Comparison of ENCODE assay signal across 1 cellular context in the genomic region with DNA sequence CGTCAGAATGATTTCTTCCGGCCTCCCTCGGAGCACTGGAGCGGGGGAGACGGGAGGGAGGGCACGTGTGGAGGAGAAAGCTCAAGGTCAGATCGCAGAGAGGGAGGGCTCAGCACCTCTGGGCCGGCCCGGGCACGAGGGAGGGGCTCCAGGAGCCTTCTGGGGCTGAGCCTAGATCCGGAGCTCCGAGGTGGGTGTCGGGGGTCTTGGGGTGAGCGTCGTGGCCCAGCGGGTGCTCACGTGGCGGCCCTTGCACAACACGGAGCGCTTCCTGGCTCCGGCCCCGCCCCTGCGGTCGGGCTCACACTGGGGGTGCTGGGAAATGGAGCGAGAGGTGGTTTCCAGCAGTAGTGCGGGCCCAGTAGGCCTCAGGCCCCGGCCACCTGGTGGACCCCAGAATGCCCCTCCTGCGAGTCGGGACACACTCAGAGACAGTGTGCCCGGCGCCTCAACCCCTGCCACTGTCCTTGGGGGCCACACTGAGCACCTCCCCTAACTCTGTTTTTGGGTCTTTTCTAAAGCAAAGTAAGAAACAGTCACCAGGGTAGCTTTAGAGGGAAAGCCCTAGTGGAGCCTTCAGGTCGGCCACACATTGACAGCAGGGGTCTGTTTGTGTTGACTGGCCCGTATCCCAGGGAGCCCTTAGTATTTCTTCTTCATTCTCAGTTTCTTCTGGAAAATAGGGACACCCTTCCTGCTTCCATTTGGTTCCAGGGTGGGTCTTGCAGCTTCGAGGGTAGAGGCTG.
TF ChIP-seq lines count a peak whose summit lies in the region.

No MANE protein-coding gene starts in this region.

TF ChIP-seq in HepG2, 621 proteins besides CTCF, POLR2A, EP300 and RAD21 (continued from another document and continues in another):
- TF ChIP-seq SIX1 (CRISPR knock-in tag; IDR thresholded peaks at IDR 0.05; ENCODE audit: borderline replicate concordance) (no peak), PPARG (CRISPR knock-in tag; conservative IDR thresholded peaks at IDR 0.05) (no peak), ZNF850 (CRISPR knock-in tag; conservative IDR thresholded peaks at IDR 0.05) (no peak), ZNF652 (CRISPR knock-in tag; IDR thresholded peaks at IDR 0.05; ENCODE audit: borderline replicate concordance, low read depth) (no peak), KLF12 (CRISPR knock-in tag; IDR thresholded peaks at IDR 0.05; ENCODE audit: borderline replicate concordance) (no peak), MED1 (CRISPR knock-in tag; IDR thresholded peaks at IDR 0.05) (peak; percentile 70), CENPX (CRISPR knock-in tag; IDR thresholded peaks at IDR 0.05) (no peak), SNAI1 (CRISPR knock-in tag; IDR thresholded peaks at IDR 0.05; ENCODE audit: borderline replicate concordance) (peak; percentile 89), ISL2 (CRISPR knock-in tag; IDR thresholded peaks at IDR 0.05) (peak; percentile 55; the same call in 1 of the 2 replicates), SSRP1 (CRISPR knock-in tag; IDR thresholded peaks at IDR 0.05) (no peak), PHF21A (CRISPR knock-in tag; IDR thresholded peaks at IDR 0.05) (peak; percentile 68), FOXO1 (CRISPR knock-in tag; IDR thresholded peaks at IDR 0.05) (no peak), ZNF749 (CRISPR knock-in tag; IDR thresholded peaks at IDR 0.05; ENCODE audit: borderline replicate concordance) (no peak; the same call in 1 of the 2 replicates), KLF15 (CRISPR knock-in tag; IDR thresholded peaks at IDR 0.05; ENCODE audit: borderline replicate concordance) (peak; percentile 61; the same call in 1 of the 2 replicates), TCF7 (IDR thresholded peaks at IDR 0.05; ENCODE audit: low read depth) (no peak), SIN3B (IDR thresholded peaks at IDR 0.05; ENCODE audit: low read length) (no peak), ZFY (CRISPR knock-in tag; IDR thresholded peaks at IDR 0.05) (peak; percentile 72), ZFP36L2 (CRISPR knock-in tag; IDR thresholded peaks at IDR 0.05) (no peak), KAT7 (CRISPR knock-in tag; IDR thresholded peaks at IDR 0.05; ENCODE audit: borderline replicate concordance) (no peak), ZNF335 (CRISPR knock-in tag; IDR thresholded peaks at IDR 0.05) (peak; percentile 57; the same call in 1 of the 2 replicates), HOXA7 (CRISPR knock-in tag; IDR thresholded peaks at IDR 0.05) (no peak), FIP1L1 (IDR thresholded peaks at IDR 0.05; ENCODE audit: borderline replicate concordance, insufficient read depth, low read depth, low read length) (no peak), IKZF1 (IDR thresholded peaks at IDR 0.05) (no peak), FOXP1 (IDR thresholded peaks at IDR 0.05) (no peak), FOXP1 (CRISPR knock-in tag; IDR thresholded peaks at IDR 0.05) (0 out of 2 replicates have a peak, but pooled peaks have one; percentile 6), ZNF180 (CRISPR knock-in tag; IDR thresholded peaks at IDR 0.05; ENCODE audit: borderline replicate concordance, low read depth) (no peak), ESRRA (CRISPR knock-in tag; IDR thresholded peaks at IDR 0.05; ENCODE audit: low read depth) (peak; percentile 80; the same call in 1 of the 2 replicates), HNRNPLL (IDR thresholded peaks at IDR 0.05; ENCODE audit: low read depth, low read length, poor library complexity, severe bottlenecking) (no peak), ZC3H13 (CRISPR knock-in tag; IDR thresholded peaks at IDR 0.05) (peak; percentile 50; the same call in 1 of the 2 replicates), KLF16 (CRISPR knock-in tag; IDR thresholded peaks at IDR 0.05) (peak in 1 of 2 experiments; percentile 63; a peak in 2 of 4 replicates), HNF4G (IDR thresholded peaks at IDR 0.05; ENCODE audit: borderline replicate concordance, low read depth, low read length) (0 out of 2 replicates have a peak, but pooled peaks have one; percentile 11), HNF4G (CRISPR knock-in tag; IDR thresholded peaks at IDR 0.05; ENCODE audit: borderline replicate concordance, low read depth) (no peak), GPN1 (CRISPR knock-in tag; IDR thresholded peaks at IDR 0.05; ENCODE audit: borderline replicate concordance) (no peak), JDP2 (CRISPR knock-in tag; IDR thresholded peaks at IDR 0.05; ENCODE audit: borderline replicate concordance) (no peak)
- TF ChIP-seq, protein P1, sequence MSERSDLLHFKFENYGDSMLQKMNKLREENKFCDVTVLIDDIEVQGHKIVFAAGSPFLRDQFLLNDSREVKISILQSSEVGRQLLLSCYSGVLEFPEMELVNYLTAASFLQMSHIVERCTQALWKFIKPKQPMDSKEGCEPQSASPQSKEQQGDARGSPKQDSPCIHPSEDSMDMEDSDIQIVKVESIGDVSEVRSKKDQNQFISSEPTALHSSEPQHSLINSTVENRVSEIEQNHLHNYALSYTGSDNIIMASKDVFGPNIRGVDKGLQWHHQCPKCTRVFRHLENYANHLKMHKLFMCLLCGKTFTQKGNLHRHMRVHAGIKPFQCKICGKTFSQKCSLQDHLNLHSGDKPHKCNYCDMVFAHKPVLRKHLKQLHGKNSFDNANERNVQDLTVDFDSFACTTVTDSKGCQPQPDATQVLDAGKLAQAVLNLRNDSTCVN (CRISPR knock-in tag; IDR thresholded peaks at IDR 0.05; ENCODE audit: borderline replicate concordance) = no peak; the same call in 1 of the 2 replicates
- TF ChIP-seq, protein P2, sequence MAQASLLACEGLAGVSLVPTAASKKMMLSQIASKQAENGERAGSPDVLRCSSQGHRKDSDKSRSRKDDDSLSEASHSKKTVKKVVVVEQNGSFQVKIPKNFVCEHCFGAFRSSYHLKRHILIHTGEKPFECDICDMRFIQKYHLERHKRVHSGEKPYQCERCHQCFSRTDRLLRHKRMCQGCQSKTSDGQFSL (CRISPR knock-in tag; IDR thresholded peaks at IDR 0.05) = no peak; the same call in 1 of the 2 replicates
- TF ChIP-seq, protein P3, sequence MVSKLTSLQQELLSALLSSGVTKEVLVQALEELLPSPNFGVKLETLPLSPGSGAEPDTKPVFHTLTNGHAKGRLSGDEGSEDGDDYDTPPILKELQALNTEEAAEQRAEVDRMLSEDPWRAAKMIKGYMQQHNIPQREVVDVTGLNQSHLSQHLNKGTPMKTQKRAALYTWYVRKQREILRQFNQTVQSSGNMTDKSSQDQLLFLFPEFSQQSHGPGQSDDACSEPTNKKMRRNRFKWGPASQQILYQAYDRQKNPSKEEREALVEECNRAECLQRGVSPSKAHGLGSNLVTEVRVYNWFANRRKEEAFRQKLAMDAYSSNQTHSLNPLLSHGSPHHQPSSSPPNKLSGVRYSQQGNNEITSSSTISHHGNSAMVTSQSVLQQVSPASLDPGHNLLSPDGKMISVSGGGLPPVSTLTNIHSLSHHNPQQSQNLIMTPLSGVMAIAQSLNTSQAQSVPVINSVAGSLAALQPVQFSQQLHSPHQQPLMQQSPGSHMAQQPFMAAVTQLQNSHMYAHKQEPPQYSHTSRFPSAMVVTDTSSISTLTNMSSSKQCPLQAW (CRISPR knock-in tag; IDR thresholded peaks at IDR 0.05) = peak; percentile 75
- TF ChIP-seq, protein P4, sequence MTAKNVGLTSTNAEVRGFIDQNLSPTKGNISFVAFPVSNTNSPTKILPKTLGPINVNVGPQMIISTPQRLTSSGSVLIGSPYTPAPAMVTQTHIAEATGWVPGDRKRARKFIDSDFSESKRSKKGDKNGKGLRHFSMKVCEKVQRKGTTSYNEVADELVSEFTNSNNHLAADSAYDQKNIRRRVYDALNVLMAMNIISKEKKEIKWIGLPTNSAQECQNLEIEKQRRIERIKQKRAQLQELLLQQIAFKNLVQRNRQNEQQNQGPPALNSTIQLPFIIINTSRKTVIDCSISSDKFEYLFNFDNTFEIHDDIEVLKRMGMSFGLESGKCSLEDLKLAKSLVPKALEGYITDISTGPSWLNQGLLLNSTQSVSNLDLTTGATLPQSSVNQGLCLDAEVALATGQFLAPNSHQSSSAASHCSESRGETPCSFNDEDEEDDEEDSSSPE (CRISPR knock-in tag; IDR thresholded peaks at IDR 0.05) = peak; percentile 67; the same call in 1 of the 2 replicates
- TF ChIP-seq, protein P5, sequence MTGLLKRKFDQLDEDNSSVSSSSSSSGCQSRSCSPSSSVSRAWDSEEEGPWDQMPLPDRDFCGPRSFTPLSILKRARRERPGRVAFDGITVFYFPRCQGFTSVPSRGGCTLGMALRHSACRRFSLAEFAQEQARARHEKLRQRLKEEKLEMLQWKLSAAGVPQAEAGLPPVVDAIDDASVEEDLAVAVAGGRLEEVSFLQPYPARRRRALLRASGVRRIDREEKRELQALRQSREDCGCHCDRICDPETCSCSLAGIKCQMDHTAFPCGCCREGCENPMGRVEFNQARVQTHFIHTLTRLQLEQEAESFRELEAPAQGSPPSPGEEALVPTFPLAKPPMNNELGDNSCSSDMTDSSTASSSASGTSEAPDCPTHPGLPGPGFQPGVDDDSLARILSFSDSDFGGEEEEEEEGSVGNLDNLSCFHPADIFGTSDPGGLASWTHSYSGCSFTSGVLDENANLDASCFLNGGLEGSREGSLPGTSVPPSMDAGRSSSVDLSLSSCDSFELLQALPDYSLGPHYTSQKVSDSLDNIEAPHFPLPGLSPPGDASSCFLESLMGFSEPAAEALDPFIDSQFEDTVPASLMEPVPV (CRISPR knock-in tag; IDR thresholded peaks at IDR 0.05) = no peak
- TF ChIP-seq, protein P6, sequence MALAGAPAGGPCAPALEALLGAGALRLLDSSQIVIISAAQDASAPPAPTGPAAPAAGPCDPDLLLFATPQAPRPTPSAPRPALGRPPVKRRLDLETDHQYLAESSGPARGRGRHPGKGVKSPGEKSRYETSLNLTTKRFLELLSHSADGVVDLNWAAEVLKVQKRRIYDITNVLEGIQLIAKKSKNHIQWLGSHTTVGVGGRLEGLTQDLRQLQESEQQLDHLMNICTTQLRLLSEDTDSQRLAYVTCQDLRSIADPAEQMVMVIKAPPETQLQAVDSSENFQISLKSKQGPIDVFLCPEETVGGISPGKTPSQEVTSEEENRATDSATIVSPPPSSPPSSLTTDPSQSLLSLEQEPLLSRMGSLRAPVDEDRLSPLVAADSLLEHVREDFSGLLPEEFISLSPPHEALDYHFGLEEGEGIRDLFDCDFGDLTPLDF (CRISPR knock-in tag; IDR thresholded peaks at IDR 0.05) = no peak
- TF ChIP-seq, protein P7, sequence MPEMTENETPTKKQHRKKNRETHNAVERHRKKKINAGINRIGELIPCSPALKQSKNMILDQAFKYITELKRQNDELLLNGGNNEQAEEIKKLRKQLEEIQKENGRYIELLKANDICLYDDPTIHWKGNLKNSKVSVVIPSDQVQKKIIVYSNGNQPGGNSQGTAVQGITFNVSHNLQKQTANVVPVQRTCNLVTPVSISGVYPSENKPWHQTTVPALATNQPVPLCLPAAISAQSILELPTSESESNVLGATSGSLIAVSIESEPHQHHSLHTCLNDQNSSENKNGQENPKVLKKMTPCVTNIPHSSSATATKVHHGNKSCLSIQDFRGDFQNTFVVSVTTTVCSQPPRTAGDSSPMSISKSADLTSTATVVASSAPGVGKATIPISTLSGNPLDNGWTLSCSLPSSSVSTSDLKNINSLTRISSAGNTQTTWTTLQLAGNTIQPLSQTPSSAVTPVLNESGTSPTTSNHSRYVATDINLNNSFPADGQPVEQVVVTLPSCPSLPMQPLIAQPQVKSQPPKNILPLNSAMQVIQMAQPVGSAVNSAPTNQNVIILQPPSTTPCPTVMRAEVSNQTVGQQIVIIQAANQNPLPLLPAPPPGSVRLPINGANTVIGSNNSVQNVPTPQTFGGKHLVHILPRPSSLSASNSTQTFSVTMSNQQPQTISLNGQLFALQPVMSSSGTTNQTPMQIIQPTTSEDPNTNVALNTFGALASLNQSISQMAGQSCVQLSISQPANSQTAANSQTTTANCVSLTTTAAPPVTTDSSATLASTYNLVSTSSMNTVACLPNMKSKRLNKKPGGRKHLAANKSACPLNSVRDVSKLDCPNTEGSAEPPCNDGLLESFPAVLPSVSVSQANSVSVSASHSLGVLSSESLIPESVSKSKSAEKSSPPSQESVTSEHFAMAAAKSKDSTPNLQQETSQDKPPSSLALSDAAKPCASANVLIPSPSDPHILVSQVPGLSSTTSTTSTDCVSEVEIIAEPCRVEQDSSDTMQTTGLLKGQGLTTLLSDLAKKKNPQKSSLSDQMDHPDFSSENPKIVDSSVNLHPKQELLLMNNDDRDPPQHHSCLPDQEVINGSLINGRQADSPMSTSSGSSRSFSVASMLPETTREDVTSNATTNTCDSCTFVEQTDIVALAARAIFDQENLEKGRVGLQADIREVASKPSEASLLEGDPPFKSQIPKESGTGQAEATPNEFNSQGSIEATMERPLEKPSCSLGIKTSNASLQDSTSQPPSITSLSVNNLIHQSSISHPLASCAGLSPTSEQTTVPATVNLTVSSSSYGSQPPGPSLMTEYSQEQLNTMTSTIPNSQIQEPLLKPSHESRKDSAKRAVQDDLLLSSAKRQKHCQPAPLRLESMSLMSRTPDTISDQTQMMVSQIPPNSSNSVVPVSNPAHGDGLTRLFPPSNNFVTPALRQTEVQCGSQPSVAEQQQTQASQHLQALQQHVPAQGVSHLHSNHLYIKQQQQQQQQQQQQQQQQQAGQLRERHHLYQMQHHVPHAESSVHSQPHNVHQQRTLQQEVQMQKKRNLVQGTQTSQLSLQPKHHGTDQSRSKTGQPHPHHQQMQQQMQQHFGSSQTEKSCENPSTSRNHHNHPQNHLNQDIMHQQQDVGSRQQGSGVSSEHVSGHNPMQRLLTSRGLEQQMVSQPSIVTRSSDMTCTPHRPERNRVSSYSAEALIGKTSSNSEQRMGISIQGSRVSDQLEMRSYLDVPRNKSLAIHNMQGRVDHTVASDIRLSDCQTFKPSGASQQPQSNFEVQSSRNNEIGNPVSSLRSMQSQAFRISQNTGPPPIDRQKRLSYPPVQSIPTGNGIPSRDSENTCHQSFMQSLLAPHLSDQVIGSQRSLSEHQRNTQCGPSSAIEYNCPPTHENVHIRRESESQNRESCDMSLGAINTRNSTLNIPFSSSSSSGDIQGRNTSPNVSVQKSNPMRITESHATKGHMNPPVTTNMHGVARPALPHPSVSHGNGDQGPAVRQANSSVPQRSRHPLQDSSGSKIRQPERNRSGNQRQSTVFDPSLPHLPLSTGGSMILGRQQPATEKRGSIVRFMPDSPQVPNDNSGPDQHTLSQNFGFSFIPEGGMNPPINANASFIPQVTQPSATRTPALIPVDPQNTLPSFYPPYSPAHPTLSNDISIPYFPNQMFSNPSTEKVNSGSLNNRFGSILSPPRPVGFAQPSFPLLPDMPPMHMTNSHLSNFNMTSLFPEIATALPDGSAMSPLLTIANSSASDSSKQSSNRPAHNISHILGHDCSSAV (CRISPR knock-in tag; IDR thresholded peaks at IDR 0.05; ENCODE audit: borderline replicate concordance) = no peak
- TF ChIP-seq, protein P8, sequence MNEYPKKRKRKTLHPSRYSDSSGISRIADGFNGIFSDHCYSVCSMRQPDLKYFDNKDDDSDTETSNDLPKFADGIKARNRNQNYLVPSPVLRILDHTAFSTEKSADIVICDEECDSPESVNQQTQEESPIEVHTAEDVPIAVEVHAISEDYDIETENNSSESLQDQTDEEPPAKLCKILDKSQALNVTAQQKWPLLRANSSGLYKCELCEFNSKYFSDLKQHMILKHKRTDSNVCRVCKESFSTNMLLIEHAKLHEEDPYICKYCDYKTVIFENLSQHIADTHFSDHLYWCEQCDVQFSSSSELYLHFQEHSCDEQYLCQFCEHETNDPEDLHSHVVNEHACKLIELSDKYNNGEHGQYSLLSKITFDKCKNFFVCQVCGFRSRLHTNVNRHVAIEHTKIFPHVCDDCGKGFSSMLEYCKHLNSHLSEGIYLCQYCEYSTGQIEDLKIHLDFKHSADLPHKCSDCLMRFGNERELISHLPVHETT (CRISPR knock-in tag; conservative IDR thresholded peaks at IDR 0.05) = no peak
- TF ChIP-seq, protein P9, sequence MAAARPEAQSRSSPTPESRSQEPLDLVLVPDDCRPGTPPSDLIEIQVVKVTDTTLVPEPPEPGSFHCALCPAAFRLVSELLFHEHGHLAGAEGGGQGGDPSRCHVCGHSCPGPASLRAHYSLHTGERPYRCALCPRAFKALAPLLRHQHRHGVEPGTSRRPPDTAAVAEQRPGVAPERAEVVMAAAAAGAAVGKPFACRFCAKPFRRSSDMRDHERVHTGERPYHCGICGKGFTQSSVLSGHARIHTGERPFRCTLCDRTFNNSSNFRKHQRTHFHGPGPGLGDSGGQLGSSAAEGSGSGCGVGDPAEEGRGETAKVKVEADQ (CRISPR knock-in tag; IDR thresholded peaks at IDR 0.05; ENCODE audit: borderline replicate concordance) = no peak
